18 cellular contexts compared by ENCODE assay signal in genomic region chr7:44052771-44053365, GRCh38. TPM values are rescaled to one million over a fixed set of nuclear protein-coding genes. Genes with fewer than 3 reads are reported as not detected.
A peak's percentile ranks its signal among the peaks of the same experiment; 100 is the strongest.
DNase-seq lines count a peak whose midpoint lies in the region; ATAC-seq, FAIRE-seq and TF ChIP-seq lines count a peak whose summit lies in the region.
"Had no signal": no experiment of that assay in that cellular context is flagged by ENCODE, and none has a peak within 500 bp of the region (broad histone marks: within the 10 kb centered on the region; RNA-seq: fewer than 3 reads in every experiment).

No MANE protein-coding gene starts in this region.

- peak; percentile 28 for FAIRE-seq in bronchial epithelial cell (lab: Jason Lieb, UNC)
- FAIRE-seq: frontal cortex had no signal

- H3K9me3 Mint-ChIP-seq in activated CD4-positive, alpha-beta T cell treated with anti-CD3 and anti-CD28 coated beads for 36 hours (ENCODE audit: low read depth), result no peaks in the 10 kb centered on the region
- H3K9me3 Mint-ChIP-seq: CD8-positive, alpha-beta memory T cell had no signal

- H3K4me3 ChIP-seq in bronchial epithelial cell (ENCODE audit: low read depth, low read length) (no peak overlapping the region), ovary (no peak overlapping the region)
- H3K4me3 ChIP-seq: cardiac muscle cell, testis had no signal

- H3K4me1 Mint-ChIP-seq in activated CD4-positive, alpha-beta T cell treated with anti-CD3 and anti-CD28 coated beads for 36 hours, result peaks cover 44% of the 10 kb centered on the region

- POLR2A ChIA-PET in activated CD4-positive, alpha-beta T cell treated with anti-CD3 and anti-CD28 coated beads for 36 hours (lab: Charles Lee), result no interaction called here

- no peak overlapping the region for H3K4me3 Mint-ChIP-seq in activated CD4-positive, alpha-beta T cell treated with anti-CD3 and anti-CD28 coated beads for 36 hours
- H3K4me3 Mint-ChIP-seq: CD8-positive, alpha-beta memory T cell had no signal

- no peaks in the 10 kb centered on the region for H3K4me1 ChIP-seq in ovary (ENCODE audit: insufficient read depth)
- H3K4me1 ChIP-seq: testis had no signal

- no peak overlapping the region for H3K27ac Mint-ChIP-seq in activated CD4-positive, alpha-beta T cell treated with anti-CD3 and anti-CD28 coated beads for 36 hours

- H3K27me3 ChIP-seq in bronchial epithelial cell (ENCODE audit: control insufficient read depth, insufficient read depth, low read length) (no peaks in the 10 kb centered on the region), ovary (no peaks in the 10 kb centered on the region)
- H3K27me3 ChIP-seq: cardiac muscle cell, testis had no signal

- no peak for TF ChIP-seq POLR2A in ovary (IDR thresholded peaks at IDR 0.05)

- H3K36me3 ChIP-seq in bronchial epithelial cell (ENCODE audit: control insufficient read depth, insufficient read depth, low read length), result peaks cover 33% of the 10 kb centered on the region
- no peaks in the 10 kb centered on the region for H3K36me3 ChIP-seq in ovary

- CTCF ChIA-PET in activated CD4-positive, alpha-beta T cell treated with anti-CD3 and anti-CD28 coated beads for 36 hours (lab: Charles Lee), result interaction anchor here (0.6 to 0.7 kb wide), 2 partner anchors 28 to 130 kb away, joined by 3 to 4 read pairs; no protein-coding TSS in a partner anchor

- peak; percentile 3 for DNase-seq in activated CD4-positive, alpha-beta T cell treated with anti-CD3 and anti-CD28 coated beads for 36 hours
- no peak for DNase-seq in activated CD4-positive, alpha-beta T cell treated with anti-CD3 and anti-CD28 coated beads for 48 hours
- DNase-seq in D341Med (ENCODE audit: low spot score) (peak; percentile 14), bronchial epithelial cell (ENCODE audit: low read depth) (no peak), ovary (peak; percentile 7 to 26 (median 14))
- DNase-seq in stimulated activated CD4-positive, alpha-beta T cell treated with anti-CD3 and anti-CD28 coated beads, Interleukin-2, amount 100 ng/mL, for 24 hours, result no peak
- DNase-seq: 8988T; activated CD4-positive, alpha-beta T cell treated with anti-CD3 and anti-CD28 coated beads, Interleukin-2, amount 50 U/mL, for 4 hours; CD8-positive, alpha-beta memory T cell; NK-92 treated with Interleukin-12 subunit alpha and Interleukin-12 subunit beta, amount 100 ng/mL, for 24 hours; SIG-M5; testis had no signal

- TF ChIP-seq EP300 in ovary (IDR thresholded peaks at IDR 0.05), result no peak

- no peaks in the 10 kb centered on the region for H3K27me3 Mint-ChIP-seq in activated CD4-positive, alpha-beta T cell treated with anti-CD3 and anti-CD28 coated beads for 36 hours
- H3K27me3 Mint-ChIP-seq: CD8-positive, alpha-beta memory T cell had no signal

- 88 to 95% (median 90%) methylated on average over 12 of the region's 12 CpGs for WGBS in ovary, 3 donors

- TF ChIP-seq CTCF in bronchial epithelial cell (IDR thresholded peaks at IDR 0.05; ENCODE audit: insufficient read depth, low read length, severe bottlenecking), result no peak
- no peak for TF ChIP-seq CTCF in ovary (IDR thresholded peaks at IDR 0.05)

- peaks cover 58% of the 10 kb centered on the region for H3K36me3 Mint-ChIP-seq in activated CD4-positive, alpha-beta T cell treated with anti-CD3 and anti-CD28 coated beads for 36 hours (ENCODE audit: low read depth)

- ATAC-seq in activated CD4-positive, alpha-beta T cell treated with anti-CD3 and anti-CD28 coated beads for 36 hours, result peak; percentile 19
- ATAC-seq in HG03520 (IDR thresholded peaks at IDR 0.05; ENCODE audit: unreplicated experiment) (no peak), GM18909 (IDR thresholded peaks at IDR 0.05; ENCODE audit: poor library complexity, unreplicated experiment) (no peak)

- H3K27ac ChIP-seq in ovary, result no peak overlapping the region
- H3K27ac ChIP-seq: cardiac muscle cell, testis had no signal

- no peaks in the 10 kb centered on the region for H3K9me3 ChIP-seq in ovary
- H3K9me3 ChIP-seq: testis had no signal

- intact Hi-C loops in activated CD4-positive, alpha-beta T cell treated with anti-CD3 and anti-CD28 coated beads for 36 hours (cut with DNase I, micrococcal nuclease), result no loop called here
- intact Hi-C loops in ovary (cut with DNase I), result loop anchor here in 1 of 4 donors (10.0 kb wide), 1 partner anchor 142 kb away; no protein-coding TSS in a partner anchor

RNA-seq across cellular contexts. Expression of gene DBNL, which starts 8.4 kb away (rescaled TPM):
- total RNA-seq in activated CD4-positive, alpha-beta T cell treated with anti-CD3 and anti-CD28 coated beads for 36 hours, result 100 to 1,000 TPM; 106 to 117 TPM
- total RNA-seq in bronchial epithelial cell (87.9 and 110 TPM in 2 replicates), ovary (10 to 100 TPM; 56.3 to 91.1 (median 70.2) TPM)
- polyA plus RNA-seq in ovary, result 10 to 100 TPM; 22.0 to 57.7 TPM

RNA-seq across cellular contexts. Expression of gene PGAM2, which starts 12.5 kb away (rescaled TPM):
- not detected for total RNA-seq in activated CD4-positive, alpha-beta T cell treated with anti-CD3 and anti-CD28 coated beads for 36 hours
- 0.53 and 0.90 TPM in 2 replicates for total RNA-seq in bronchial epithelial cell
- 1 to 10 TPM in 4 of 7 donors, under 1 TPM in 1, not detected in 2; 0.72 to 3.2 (median 1.9) TPM for total RNA-seq in ovary
- 1 to 10 TPM in 1 of 2 donors, under 1 TPM in 1; 0.40 to 1.7 TPM for polyA plus RNA-seq in ovary
- polyA plus RNA-seq: CD8-positive, alpha-beta memory T cell had no signal

RNA-seq across cellular contexts. Expression of gene POLM, which starts 29.5 kb away (rescaled TPM):
- total RNA-seq in activated CD4-positive, alpha-beta T cell treated with anti-CD3 and anti-CD28 coated beads for 36 hours, result 10 to 100 TPM; 27.0 to 29.9 TPM
- 6.3 and 7.7 TPM in 2 replicates for total RNA-seq in bronchial epithelial cell
- total RNA-seq in ovary, result 10 to 100 TPM; 20.9 to 37.3 (median 30.2) TPM
- 10 to 100 TPM in 1 of 2 donors, 1 to 10 TPM in 1; 5.1 to 24.7 TPM for polyA plus RNA-seq in ovary

RNA-seq across cellular contexts. Expression of gene AEBP1, which starts 51.3 kb away (rescaled TPM):
- total RNA-seq in activated CD4-positive, alpha-beta T cell treated with anti-CD3 and anti-CD28 coated beads for 36 hours, result 10 to 100 TPM; 18.2 to 18.3 TPM
- total RNA-seq in bronchial epithelial cell (0.26 TPM in 2 replicates), ovary (100 to 1,000 TPM; 137 to 563 (median 327) TPM)
- 100 to 1,000 TPM; 240 to 283 TPM for polyA plus RNA-seq in ovary

RNA-seq across cellular contexts. Expression of gene SPDYE1, which starts 55.2 kb away (rescaled TPM):
- total RNA-seq in activated CD4-positive, alpha-beta T cell treated with anti-CD3 and anti-CD28 coated beads for 36 hours, result not detected
- not detected in 2 replicates for total RNA-seq in bronchial epithelial cell
- total RNA-seq in ovary, result under 1 TPM in 3 of 7 donors, not detected in 4; 0.10 to 0.17 (median 0.13) TPM
- polyA plus RNA-seq in ovary, result under 1 TPM in 1 of 2 donors, not detected in 1; 0.02 TPM
- total RNA-seq: cardiac muscle cell; CD8-positive, alpha-beta memory T cell; frontal cortex; G401; osteoblast had no signal

Comparison
In these comparisons a context has a peak if more than half of its experiments do, and no peak if none do; other contexts are left out.
1. DNase-seq: peak in activated CD4-positive, alpha-beta T cell treated with anti-CD3 and anti-CD28 coated beads for 36 hours (single experiment), D341Med (single experiment) and ovary (5 of 5); none in activated CD4-positive, alpha-beta T cell treated with anti-CD3 and anti-CD28 coated beads for 48 hours (single experiment), bronchial epithelial cell (single experiment) and stimulated activated CD4-positive, alpha-beta T cell treated with anti-CD3 and anti-CD28 coated beads, Interleukin-2, amount 100 ng/mL, for 24 hours (0 of 2).